9 cellular contexts compared by ENCODE assay signal in genomic region chr14:63895510-63895909, GRCh38. TPM values are rescaled to one million over a fixed set of nuclear protein-coding genes. Genes with fewer than 3 reads are reported as not detected.
DNase-seq lines count a peak whose midpoint lies in the region; ATAC-seq and TF ChIP-seq lines count a peak whose summit lies in the region.
"Had no signal": no experiment of that assay in that cellular context is flagged by ENCODE, and none has a peak within 500 bp of the region (broad histone marks: within the 10 kb centered on the region; RNA-seq: fewer than 3 reads in every experiment).

No MANE protein-coding gene starts in this region.

- no peak overlapping the region for H3K4me2 ChIP-seq in SK-N-SH

- H3K4me1 ChIP-seq in SK-N-SH (ENCODE audit: control insufficient read depth in 1 of 2, insufficient read depth in 2 of 2, low read depth in 1 of 2, low read length in 1 of 2): peaks cover 18 to 39% of the 10 kb centered on the region in 2 experiments
- peaks cover 77 to 94% (median 88%) of the 10 kb centered on the region in 4 donors for H3K4me1 ChIP-seq in esophagus muscularis mucosa
- peaks cover 69% of the 10 kb centered on the region for H3K4me1 ChIP-seq in testis

- intact Hi-C loops in esophagus muscularis mucosa (cut with DNase I): no loop called here
- intact Hi-C loops in testis (cut with DNase I; ENCODE audit: low total_unique reads): no loop called here

- TF ChIP-seq POLR2A in esophagus muscularis mucosa (IDR thresholded peaks at IDR 0.05; ENCODE audit: low read depth) (no peak), testis (IDR thresholded peaks at IDR 0.05) (no peak)

- TF ChIP-seq CTCF in SK-N-SH (IDR thresholded peaks at IDR 0.05) (no peak), esophagus muscularis mucosa (IDR thresholded peaks at IDR 0.05) (no peak), testis (IDR thresholded peaks at IDR 0.05) (no peak)

- POLR2A ChIA-PET in SK-N-SH (lab: Yijun Ruan, JAX): no interaction called here

- TF ChIP-seq EP300 in SK-N-SH (IDR thresholded peaks at IDR 0.05; ENCODE audit: borderline replicate concordance in 1 of 2, low read depth in 1 of 2, low read length in 1 of 2): no peak
- TF ChIP-seq EP300 in esophagus muscularis mucosa (IDR thresholded peaks at IDR 0.05): no peak

- ATAC-seq in SK-N-SH treated with all-trans-retinoic acid at 6 μM for 48 hours (no peak), GM18873 (IDR thresholded peaks at IDR 0.05; ENCODE audit: low FRiP score, unreplicated experiment) (no peak), GM18519 (IDR thresholded peaks at IDR 0.05; ENCODE audit: low FRiP score, unreplicated experiment) (no peak)
- ATAC-seq: activated CD8-positive, alpha-beta T cell treated with anti-CD3 and anti-CD28 coated beads, Interleukin-2, amount 10 ng/mL, durations not matched to agents 7 days and 5 days had no signal

- DNase-seq in SK-N-SH (no peak), NCI-H2171 treated with DMSO at 0.1 percent for 48 hours (lab: John Stamatoyannopoulos, UW) (peak; percentile 89), esophagus muscularis mucosa (ENCODE audit: extremely low spot score) (no peak), testis (no peak), amniotic stem cell (lab: John Stamatoyannopoulos, UW) (no peak)
- DNase-seq: activated CD8-positive, alpha-beta T cell treated with anti-CD3 and anti-CD28 coated beads, Interleukin-2, amount 10 ng/mL, durations not matched to agents 7 days and 5 days had no signal

- H2AFZ ChIP-seq in SK-N-SH (ENCODE audit: low read depth): no peak overlapping the region

- H4K20me1 ChIP-seq in SK-N-SH (ENCODE audit: insufficient read depth): no peaks in the 10 kb centered on the region

- H3K4me3 ChIP-seq in SK-N-SH (ENCODE audit: low read depth in 2 of 2, low read length in 1 of 2) (no peak overlapping the region), esophagus muscularis mucosa (no peak overlapping the region), testis (no peak overlapping the region)

- H3K9me3 ChIP-seq in SK-N-SH (no peaks in the 10 kb centered on the region), esophagus muscularis mucosa (no peaks in the 10 kb centered on the region), testis (no peaks in the 10 kb centered on the region)

- CTCF ChIA-PET in SK-N-SH (lab: Yijun Ruan, JAX): no interaction called here

- H3K9ac ChIP-seq in SK-N-SH: no peak overlapping the region

- H3K27me3 ChIP-seq in SK-N-SH (ENCODE audit: insufficient read depth) (no peaks in the 10 kb centered on the region), esophagus muscularis mucosa (no peaks in the 10 kb centered on the region), testis (no peaks in the 10 kb centered on the region)

- H3F3A ChIP-seq in SK-N-SH (replicated peaks; ENCODE audit: insufficient read depth): peaks cover 38% of the 10 kb centered on the region

- H3K36me3 ChIP-seq in SK-N-SH (replicated peaks in 1 of 2; ENCODE audit: control insufficient read depth in 1 of 2, insufficient read depth in 2 of 2, low read length in 1 of 2): no peaks in the 10 kb centered on the region
- H3K36me3 ChIP-seq in esophagus muscularis mucosa: no peaks in the 10 kb centered on the region
- no peaks in the 10 kb centered on the region for H3K36me3 ChIP-seq in testis (ENCODE audit: low read depth, missing control alignments)

- no peak for TF ChIP-seq RAD21 in SK-N-SH (IDR thresholded peaks at IDR 0.05; ENCODE audit: low read length)

- no peaks in the 10 kb centered on the region for H3K9me2 ChIP-seq in SK-N-SH

- H3K27ac ChIP-seq in SK-N-SH (ENCODE audit: low read depth in 2 of 2, low read length in 1 of 2) (peak overlapping the region; percentile 78 to 80; a peak in 3 of 4 replicates), esophagus muscularis mucosa (replicated peaks in 1 of 4) (peak overlapping the region; percentile 56 to 84 (median 78)), testis (peak overlapping the region; percentile 59 to 83)

- peaks cover 3% of the 10 kb centered on the region; the same call in 1 of the 2 replicates for H3K79me2 ChIP-seq in SK-N-SH (ENCODE audit: insufficient read depth)

TF ChIP-seq in SK-N-SH, 30 proteins besides CTCF, POLR2A, EP300 and RAD21:
- no peak for TF ChIP-seq SMC3 (IDR thresholded peaks at IDR 0.05; ENCODE audit: low read depth, low read length)
- TF ChIP-seq GABPA (IDR thresholded peaks at IDR 0.05; ENCODE audit: low read depth): no peak
- TF ChIP-seq YY1 (IDR thresholded peaks at IDR 0.05; ENCODE audit: low read depth): no peak
- no peak for TF ChIP-seq GATA2 (CRISPR knock-in tag; IDR thresholded peaks at IDR 0.05)
- no peak for TF ChIP-seq USF2 (IDR thresholded peaks at IDR 0.05; ENCODE audit: borderline replicate concordance, low read depth, low read length)
- no peak for TF ChIP-seq FOSL2 (IDR thresholded peaks at IDR 0.05; ENCODE audit: borderline replicate concordance, low read depth)
- TF ChIP-seq NFIC (IDR thresholded peaks at IDR 0.05; ENCODE audit: borderline replicate concordance): no peak
- no peak for TF ChIP-seq USF1 (IDR thresholded peaks at IDR 0.05; ENCODE audit: borderline replicate concordance, low read depth)
- TF ChIP-seq TEAD4 (IDR thresholded peaks at IDR 0.05; ENCODE audit: borderline replicate concordance, insufficient read depth): no peak
TF ChIP-seq in SK-N-SH: peak in this region for 0.

TF ChIP-seq in SK-N-SH treated with all-trans-retinoic acid at 6 μM for 48 hours, 23 proteins besides CTCF, POLR2A, EP300 and RAD21:
- TF ChIP-seq RARB (CRISPR knock-in tag; IDR thresholded peaks at IDR 0.05): no peak

RNA-seq across cellular contexts. Expression of gene SYNE2, which starts 42.7 kb away (rescaled TPM):
- polyA plus RNA-seq in SK-N-SH (2012; rRNA removed): 6.5 and 7.1 TPM in 2 replicates
- polyA plus RNA-seq in SK-N-SH (2012; cell fraction: cytosol; rRNA removed): 3.6 and 4.7 TPM in 2 replicates
- polyA plus RNA-seq in SK-N-SH (2012; cell fraction: nucleus; rRNA removed): 18.8 and 21.3 TPM in 2 replicates
- total RNA-seq in esophagus muscularis mucosa: 100 to 1,000 TPM in 2 of 4 donors, 10 to 100 TPM in 2; 92.4 to 165 (median 98.3) TPM
- 100 to 1,000 TPM; 511 to 519 TPM for total RNA-seq in testis
- polyA plus RNA-seq in testis (ENCODE audit: insufficient read depth, low read depth, low replicate concordance): 74.6 TPM
